In genomic region chr17:57619061-57619937, GRCh38 we compare ENCODE assay signal across 15 cellular contexts.
DNase-seq lines count a peak whose midpoint lies in the region; ATAC-seq and TF ChIP-seq lines count a peak whose summit lies in the region.
"Had no signal": no experiment of that assay in that cellular context is flagged by ENCODE, and none has a peak within 500 bp of the region (broad histone marks: within the 10 kb centered on the region; RNA-seq: fewer than 3 reads in every experiment).

No MANE protein-coding gene starts in this region.

- H3K4me1 Mint-ChIP-seq in activated CD4-positive, alpha-beta T cell treated with anti-CD3 and anti-CD28 coated beads, Interleukin-2, amount 10 ng/mL, durations not matched to agents 24 days and 14 days = peaks cover 15% of the 10 kb centered on the region
- peaks cover 10 to 32% (median 20%) of the 10 kb centered on the region in 4 donors for H3K4me1 Mint-ChIP-seq in naive thymus-derived CD8-positive, alpha-beta T cell

- peak overlapping the region; percentile 3 for H3K27ac Mint-ChIP-seq in activated CD4-positive, alpha-beta T cell treated with anti-CD3 and anti-CD28 coated beads, Interleukin-2, amount 10 ng/mL, durations not matched to agents 24 days and 14 days
- peak overlapping the region in 4 of 10 donors; percentile 3 to 65 (median 33) for H3K27ac Mint-ChIP-seq in naive thymus-derived CD8-positive, alpha-beta T cell
- H3K27ac Mint-ChIP-seq: type B pancreatic cell had no signal

- no peaks in the 10 kb centered on the region for H3K9me3 Mint-ChIP-seq in activated CD4-positive, alpha-beta T cell treated with anti-CD3 and anti-CD28 coated beads, Interleukin-2, amount 10 ng/mL, durations not matched to agents 24 days and 14 days
- no peaks in the 10 kb centered on the region for H3K9me3 Mint-ChIP-seq in naive thymus-derived CD8-positive, alpha-beta T cell
- H3K9me3 Mint-ChIP-seq: type B pancreatic cell had no signal

- intact Hi-C loops in activated CD4-positive, alpha-beta T cell treated with anti-CD3 and anti-CD28 coated beads, Interleukin-2, amount 10 ng/mL, durations not matched to agents 24 days and 14 days (cut with micrococcal nuclease) = no loop called here

- no peak for TF ChIP-seq CTCF in cardiac fibroblast (IDR thresholded peaks at IDR 0.05; ENCODE audit: low read depth, low read length)

- peaks cover 39% of the 10 kb centered on the region for H3K36me3 Mint-ChIP-seq in activated CD4-positive, alpha-beta T cell treated with anti-CD3 and anti-CD28 coated beads, Interleukin-2, amount 10 ng/mL, durations not matched to agents 24 days and 14 days (ENCODE audit: low read depth)
- peaks cover 0 to 50% (median 24%) of the 10 kb centered on the region in 3 donors for H3K36me3 Mint-ChIP-seq in naive thymus-derived CD8-positive, alpha-beta T cell

- H3K27me3 Mint-ChIP-seq in activated CD4-positive, alpha-beta T cell treated with anti-CD3 and anti-CD28 coated beads, Interleukin-2, amount 10 ng/mL, durations not matched to agents 24 days and 14 days = no peaks in the 10 kb centered on the region
- no peaks in the 10 kb centered on the region for H3K27me3 Mint-ChIP-seq in naive thymus-derived CD8-positive, alpha-beta T cell
- H3K27me3 Mint-ChIP-seq: type B pancreatic cell had no signal

- POLR2A ChIA-PET in naive thymus-derived CD8-positive, alpha-beta T cell (lab: Charles Lee) = interaction anchor here (1.4 kb wide), 1 partner anchor 13 kb away, joined by 3 read pairs; no protein-coding TSS in a partner anchor

- H3K4me3 ChIP-seq in cardiac fibroblast (replicated peaks in 1 of 2; ENCODE audit: low read depth in 2 of 2, low read length in 2 of 2) = no peak overlapping the region
- H3K4me3 ChIP-seq: heart right ventricle had no signal

- H3K4me3 Mint-ChIP-seq in activated CD4-positive, alpha-beta T cell treated with anti-CD3 and anti-CD28 coated beads, Interleukin-2, amount 10 ng/mL, durations not matched to agents 24 days and 14 days = no peak overlapping the region
- H3K4me3 Mint-ChIP-seq in naive thymus-derived CD8-positive, alpha-beta T cell = no peak overlapping the region
- H3K4me3 Mint-ChIP-seq: neural crest cell, type B pancreatic cell had no signal

- no peak for DNase-seq in activated CD4-positive, alpha-beta T cell treated with anti-CD3 and anti-CD28 coated beads, Interleukin-2, amount 10 ng/mL, durations not matched to agents 24 days and 14 days
- DNase-seq in activated CD4-positive, alpha-beta T cell treated with anti-CD3 and anti-CD28 coated beads for 1 hour = no peak
- DNase-seq in M059J (ENCODE audit: low read depth) (peak; percentile 76), cardiac fibroblast (ENCODE audit: low read depth in 2 of 2) (peak; percentile 17 to 19), NCI-H510A (lab: John Stamatoyannopoulos, UW) (no peak), NOMO-1 treated with dmso at 0.1 percent for 144 hours (lab: John Stamatoyannopoulos, UW; ENCODE audit: unreplicated experiment) (no peak)
- DNase-seq in stimulated activated CD8-positive, alpha-beta memory T cell treated with anti-CD3 and anti-CD28 coated beads, Interleukin-4, amount 100 ng/mL, for 48 hours = peak; percentile 43
- DNase-seq in naive thymus-derived CD8-positive, alpha-beta T cell = no peak
- DNase-seq: amygdala, DMS 273 treated with DMSO at 0.1 percent for 48 hours, heart right ventricle, NCI-H1092 treated with DMSO at 0.1 percent for 48 hours, small intestine had no signal

- no peak for ATAC-seq in naive thymus-derived CD8-positive, alpha-beta T cell
- ATAC-seq: heart right ventricle had no signal

Comparison
In these comparisons a context has a peak if more than half of its experiments do, and no peak if none do; other contexts are left out.
1. DNase-seq: peak in M059J (single experiment), cardiac fibroblast (2 of 2) and stimulated activated CD8-positive, alpha-beta memory T cell treated with anti-CD3 and anti-CD28 coated beads, Interleukin-4, amount 100 ng/mL, for 48 hours (single experiment); none in activated CD4-positive, alpha-beta T cell treated with anti-CD3 and anti-CD28 coated beads, Interleukin-2, amount 10 ng/mL, durations not matched to agents 24 days and 14 days (single experiment), activated CD4-positive, alpha-beta T cell treated with anti-CD3 and anti-CD28 coated beads for 1 hour (single experiment), NCI-H510A (single experiment), naive thymus-derived CD8-positive, alpha-beta T cell (0 of 10) and NOMO-1 treated with dmso at 0.1 percent for 144 hours (single experiment).